12 cellular contexts compared by ENCODE assay signal in genomic region chrX:107465932-107466620, GRCh38. TPM values are rescaled to one million over a fixed set of nuclear protein-coding genes. Genes with fewer than 3 reads are reported as not detected.
A peak's percentile ranks its signal among the peaks of the same experiment; 100 is the strongest.
DNase-seq lines count a peak whose midpoint lies in the region; ATAC-seq and TF ChIP-seq lines count a peak whose summit lies in the region.
"Had no signal": no experiment of that assay in that cellular context is flagged by ENCODE, and none has a peak within 500 bp of the region (broad histone marks: within the 10 kb centered on the region; RNA-seq: fewer than 3 reads in every experiment).

No MANE protein-coding gene starts in this region.

- intact Hi-C loops in left cardiac atrium (cut with DNase I), result no loop called here

- H3K9me3 ChIP-seq in T-helper 17 cell (ENCODE audit: control insufficient read depth, low read length, poor library complexity, severe bottlenecking), result no peaks in the 10 kb centered on the region

- no peak for TF ChIP-seq CTCF in GM13976 (IDR thresholded peaks at IDR 0.05; ENCODE audit: borderline replicate concordance, control extremely low read depth, extremely low read depth, insufficient read depth, missing control alignments)

- peak; percentile 91 for ATAC-seq in GM18858 (IDR thresholded peaks at IDR 0.05; ENCODE audit: unreplicated experiment)
- ATAC-seq in GM21360 (IDR thresholded peaks at IDR 0.05; ENCODE audit: unreplicated experiment), result peak; percentile 82
- ATAC-seq in HG02938 (IDR thresholded peaks at IDR 0.05; ENCODE audit: unreplicated experiment), result peak; percentile 69
- ATAC-seq in HG03575 (IDR thresholded peaks at IDR 0.05; ENCODE audit: extremely low read depth, insufficient number of reproducible peaks, low FRiP score, unreplicated experiment), result peak; percentile 85
- ATAC-seq in T-helper 17 cell, result no peak
- ATAC-seq in left cardiac atrium, result no peak
- ATAC-seq: activated CD4-positive, CD25-positive, alpha-beta regulatory T cell treated with anti-CD3 and anti-CD28 coated beads, Interleukin-2, amount 50 U/mL, for 24 hours had no signal

- H3K27me3 Mint-ChIP-seq in T-helper 17 cell, result peaks cover 13% of the 10 kb centered on the region

- no peak overlapping the region for H3K4me3 Mint-ChIP-seq in T-helper 17 cell
- H3K4me3 Mint-ChIP-seq: CD4-positive, alpha-beta memory T cell had no signal

- H3K36me3 Mint-ChIP-seq in T-helper 17 cell (ENCODE audit: low read depth), result no peaks in the 10 kb centered on the region
- H3K36me3 Mint-ChIP-seq: CD4-positive, alpha-beta memory T cell had no signal

- in situ Hi-C loops in GM13976 (cut with MboI; ENCODE audit: low sequenced_read_pairs, unreplicated experiment), result no loop called here

- DNase-seq in GM03348 (ENCODE audit: low spot score), result no peak
- DNase-seq in T-helper 17 cell, result no peak
- no peak for DNase-seq in GM13976 (ENCODE audit: low spot score)
- DNase-seq in left cardiac atrium, result no peak
- DNase-seq: activated effector memory CD4-positive, alpha-beta T cell treated with Interleukin-2 at 50 U/mL for 16 hours; CD4-positive, alpha-beta memory T cell; NCI-H526 treated with DMSO at 0.1 percent for 48 hours had no signal

- H3K4me1 Mint-ChIP-seq in T-helper 17 cell, result no peaks in the 10 kb centered on the region
- H3K4me1 Mint-ChIP-seq: CD4-positive, alpha-beta memory T cell had no signal

- no peak overlapping the region for H3K27ac Mint-ChIP-seq in T-helper 17 cell
- H3K27ac Mint-ChIP-seq: CD4-positive, alpha-beta memory T cell had no signal

RNA-seq across cellular contexts. Expression of gene FRMPD3, which starts 16.6 kb away (rescaled TPM):
- total RNA-seq in T-helper 17 cell (under 1 TPM in 1 of 2 donors, not detected in 1; 0.17 TPM), left cardiac atrium (under 1 TPM; 0.08 to 0.15 TPM)
- total RNA-seq: CD4-positive, alpha-beta memory T cell had no signal

Comparison
In these comparisons a context has a peak if more than half of its experiments do, and no peak if none do; other contexts are left out.
1. ATAC-seq: peak in GM18858 (single experiment), GM21360 (single experiment), HG02938 (single experiment) and HG03575 (single experiment); none in T-helper 17 cell (single experiment) and left cardiac atrium (0 of 2).